In genomic region chr3:165642761-165643432, GRCh38 we compare ENCODE assay signal across 9 cellular contexts.
DNase-seq lines count a peak whose midpoint lies in the region; ATAC-seq and TF ChIP-seq lines count a peak whose summit lies in the region.
"Had no signal": no experiment of that assay in that cellular context is flagged by ENCODE, and none has a peak within 500 bp of the region (broad histone marks: within the 10 kb centered on the region; RNA-seq: fewer than 3 reads in every experiment).

No MANE protein-coding gene starts in this region.

- ATAC-seq in esophagus mucosa (peak; percentile 96), HG02852 (IDR thresholded peaks at IDR 0.05; ENCODE audit: unreplicated experiment) (no peak)
- ATAC-seq: sciatic nerve had no signal

- H3K4me3 ChIP-seq in OCI-LY3 (ENCODE audit: low read length) (no peak overlapping the region), prostate gland (no peak overlapping the region)

- TF ChIP-seq CTCF in OCI-LY3 (IDR thresholded peaks at IDR 0.05; ENCODE audit: low read depth, low read length) (no peak), prostate gland (IDR thresholded peaks at IDR 0.05) (no peak), progenitor cell of endocrine pancreas (IDR thresholded peaks at IDR 0.05; ENCODE audit: unreplicated experiment) (no peak)

- peak overlapping the region; percentile 19; the same call in 1 of the 2 replicates for H2AFZ ChIP-seq in OCI-LY3 (ENCODE audit: low read depth, low read length)

- H3K27me3 ChIP-seq in OCI-LY3 (ENCODE audit: low read depth, low read length) (no peaks in the 10 kb centered on the region), prostate gland (replicated peaks; ENCODE audit: insufficient read depth) (no peaks in the 10 kb centered on the region)

- no peak overlapping the region for H3K27ac Mint-ChIP-seq in activated T-helper 1 cell treated with anti-CD3 and anti-CD28 coated beads, Interleukin-12 subunit alpha, Interleukin-12 subunit beta, Interleukin-2, Interleukin-4 antibody, amounts not matched to agents 30 ng/mL and 10 ng/mL and 1 ng/mL, durations not matched to agents 14 hours and 24 hours and 36 hours
- H3K27ac Mint-ChIP-seq in progenitor cell of endocrine pancreas = no peak overlapping the region

- H4K20me1 ChIP-seq in OCI-LY3 (ENCODE audit: insufficient read depth, low read length) = no peaks in the 10 kb centered on the region

- no peaks in the 10 kb centered on the region for H3K36me3 Mint-ChIP-seq in activated T-helper 1 cell treated with anti-CD3 and anti-CD28 coated beads, Interleukin-12 subunit alpha, Interleukin-12 subunit beta, Interleukin-2, Interleukin-4 antibody, amounts not matched to agents 30 ng/mL and 10 ng/mL and 1 ng/mL, durations not matched to agents 14 hours and 24 hours and 36 hours (ENCODE audit: low read depth)
- H3K36me3 Mint-ChIP-seq in progenitor cell of endocrine pancreas (ENCODE audit: insufficient read depth) = no peaks in the 10 kb centered on the region

- H3K9me3 Mint-ChIP-seq in activated T-helper 1 cell treated with anti-CD3 and anti-CD28 coated beads, Interleukin-12 subunit alpha, Interleukin-12 subunit beta, Interleukin-2, Interleukin-4 antibody, amounts not matched to agents 30 ng/mL and 10 ng/mL and 1 ng/mL, durations not matched to agents 14 hours and 24 hours and 36 hours = no peaks in the 10 kb centered on the region
- peaks cover 5% of the 10 kb centered on the region for H3K9me3 Mint-ChIP-seq in progenitor cell of endocrine pancreas (ENCODE audit: low read depth)

- no peaks in the 10 kb centered on the region for H3K79me2 ChIP-seq in OCI-LY3 (ENCODE audit: low read length)

- no peak for TF ChIP-seq POLR2A in prostate gland (IDR thresholded peaks at IDR 0.05)

- H3K9ac ChIP-seq in OCI-LY3 (ENCODE audit: low read length) = no peak overlapping the region

- no peak overlapping the region for H3K4me2 ChIP-seq in OCI-LY3 (ENCODE audit: low read length)

- WGBS in prostate gland = 39% methylated on average over 4 of the region's 4 CpGs

- H3K9me3 ChIP-seq in OCI-LY3 (ENCODE audit: insufficient read depth, low read length) (no peaks in the 10 kb centered on the region), prostate gland (no peaks in the 10 kb centered on the region)

- DNase-seq in GM04504 (ENCODE audit: low read depth) (peak; percentile 83), prostate gland (ENCODE audit: low spot score) (peak; percentile 20), progenitor cell of endocrine pancreas (ENCODE audit: low spot score, unreplicated experiment) (no peak)
- DNase-seq in activated T-helper 1 cell treated with anti-CD3 and anti-CD28 coated beads, Interleukin-12 subunit alpha, Interleukin-12 subunit beta, Interleukin-2, Interleukin-4 antibody, amounts not matched to agents 30 ng/mL and 10 ng/mL and 1 ng/mL, durations not matched to agents 14 hours and 24 hours and 36 hours (ENCODE audit: low spot score) = no peak
- DNase-seq in activated T-cell treated with anti-CD3 and anti-CD28 coated beads, Interleukin-2, amount 50 U/mL, for 1 hour = no peak

- H3K4me1 ChIP-seq in OCI-LY3 (ENCODE audit: low read length) (no peaks in the 10 kb centered on the region), prostate gland (replicated peaks) (no peaks in the 10 kb centered on the region)

- no peak overlapping the region for H3K4me3 Mint-ChIP-seq in activated T-helper 1 cell treated with anti-CD3 and anti-CD28 coated beads, Interleukin-12 subunit alpha, Interleukin-12 subunit beta, Interleukin-2, Interleukin-4 antibody, amounts not matched to agents 30 ng/mL and 10 ng/mL and 1 ng/mL, durations not matched to agents 14 hours and 24 hours and 36 hours
- H3K4me3 Mint-ChIP-seq in progenitor cell of endocrine pancreas (ENCODE audit: low read depth) = no peak overlapping the region

- H3K36me3 ChIP-seq in OCI-LY3 (replicated peaks; ENCODE audit: low read depth, low read length) = no peaks in the 10 kb centered on the region
- no peaks in the 10 kb centered on the region for H3K36me3 ChIP-seq in prostate gland

- no peaks in the 10 kb centered on the region for H3K27me3 Mint-ChIP-seq in activated T-helper 1 cell treated with anti-CD3 and anti-CD28 coated beads, Interleukin-12 subunit alpha, Interleukin-12 subunit beta, Interleukin-2, Interleukin-4 antibody, amounts not matched to agents 30 ng/mL and 10 ng/mL and 1 ng/mL, durations not matched to agents 14 hours and 24 hours and 36 hours (ENCODE audit: insufficient read depth)
- no peaks in the 10 kb centered on the region for H3K27me3 Mint-ChIP-seq in progenitor cell of endocrine pancreas

- H3K27ac ChIP-seq in OCI-LY3 (ENCODE audit: low read length) (no peak overlapping the region), prostate gland (no peak overlapping the region)

- no peaks in the 10 kb centered on the region for H3K4me1 Mint-ChIP-seq in activated T-helper 1 cell treated with anti-CD3 and anti-CD28 coated beads, Interleukin-12 subunit alpha, Interleukin-12 subunit beta, Interleukin-2, Interleukin-4 antibody, amounts not matched to agents 30 ng/mL and 10 ng/mL and 1 ng/mL, durations not matched to agents 14 hours and 24 hours and 36 hours (ENCODE audit: low read depth)
- peaks cover 12% of the 10 kb centered on the region for H3K4me1 Mint-ChIP-seq in progenitor cell of endocrine pancreas (ENCODE audit: low read depth)

- intact Hi-C loops in prostate gland (cut with DNase I) = loop anchor here (10.0 kb wide), 1 partner anchor 288 kb away; no protein-coding TSS in a partner anchor
- intact Hi-C loops in activated T-helper 1 cell treated with anti-CD3 and anti-CD28 coated beads, Interleukin-12 subunit alpha, Interleukin-12 subunit beta, Interleukin-2, Interleukin-4 antibody, amounts not matched to agents 30 ng/mL and 10 ng/mL and 1 ng/mL, durations not matched to agents 14 hours and 24 hours and 36 hours (cut with micrococcal nuclease) = no loop called here

Comparison
In these comparisons a context has a peak if more than half of its experiments do, and no peak if none do; other contexts are left out.
1. DNase-seq: peak in GM04504 (single experiment) and prostate gland (single experiment); none in activated T-helper 1 cell treated with anti-CD3 and anti-CD28 coated beads, Interleukin-12 subunit alpha, Interleukin-12 subunit beta, Interleukin-2, Interleukin-4 antibody, amounts not matched to agents 30 ng/mL and 10 ng/mL and 1 ng/mL, durations not matched to agents 14 hours and 24 hours and 36 hours (single experiment), activated T-cell treated with anti-CD3 and anti-CD28 coated beads, Interleukin-2, amount 50 U/mL, for 1 hour (single experiment) and progenitor cell of endocrine pancreas (single experiment).